ENCODE assay signal across 22 cellular contexts in the genomic region with DNA sequence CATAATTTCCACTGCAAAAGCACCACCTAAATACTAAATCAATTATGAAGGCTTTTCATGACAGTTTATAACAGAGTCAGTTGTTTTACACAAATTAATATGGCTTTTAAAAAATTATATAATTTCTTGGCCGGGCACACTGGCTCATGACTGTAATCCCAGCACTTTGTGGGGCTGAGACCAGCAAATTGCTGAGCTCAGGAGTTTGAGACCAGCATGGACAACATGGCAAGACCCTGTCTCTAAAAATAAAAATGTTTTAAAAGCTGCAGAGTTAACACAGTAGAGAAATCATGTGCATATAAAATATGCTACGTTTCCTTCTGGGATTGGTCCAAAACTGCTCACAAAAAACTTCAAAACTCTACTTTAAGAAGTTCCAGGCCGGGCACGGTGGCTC. TPM values are rescaled to one million over a fixed set of nuclear protein-coding genes. Genes with fewer than 3 reads are reported as not detected.
DNase-seq lines count a peak whose midpoint lies in the region; ATAC-seq, FAIRE-seq and TF ChIP-seq lines count a peak whose summit lies in the region.
"Had no signal": no experiment of that assay in that cellular context is flagged by ENCODE, and none has a peak within 500 bp of the region (broad histone marks: within the 10 kb centered on the region; RNA-seq: fewer than 3 reads in every experiment).

No MANE protein-coding gene starts in this region.

- no TSS peak for BruUV-seq in K562 (replicated peaks; lab: Mats Ljungman, UMichigan)

- no peak for TF ChIP-seq POLR2A in A549 (IDR thresholded peaks at IDR 0.05; ENCODE audit: low read length)
- no peak for TF ChIP-seq POLR2A in K562 (conservative IDR thresholded peaks at IDR 0.05)

- no peaks in the 10 kb centered on the region for H3K27me3 ChIP-seq in DOHH2 (ENCODE audit: control insufficient read depth, low read length)
- no peaks in the 10 kb centered on the region for H3K27me3 ChIP-seq in K562 (ENCODE audit: control insufficient read depth in 2 of 2, insufficient read depth in 2 of 2, low read length in 2 of 2)
- H3K27me3 ChIP-seq: BLaER1 treated with 17β-estradiol and CSF1 and Interleukin-3, amounts not matched to agents 10 nM and 100 nM had no signal

- CTCF ChIA-PET in A549 (lab: Yijun Ruan, JAX), result interaction anchor here (1.5 kb wide), 2 partner anchors 9 to 10 kb away, joined by 3 to 5 read pairs; no protein-coding TSS in a partner anchor
- CTCF ChIA-PET in K562 (lab: Yijun Ruan, JAX; ENCODE audit: low intra/inter-chr PET ratio), result no interaction called here

- TF ChIP-seq CTCF in A549 (IDR thresholded peaks at IDR 0.05) (no peak), DOHH2 (IDR thresholded peaks at IDR 0.05; ENCODE audit: low read depth, low read length, poor library complexity, severe bottlenecking) (no peak), K562 (IDR thresholded peaks at IDR 0.05 in 2 of 3, conservative IDR thresholded peaks at IDR 0.05 in 1 of 3; ENCODE audit: insufficient read depth in 2 of 3, low read depth in 1 of 3, low read length in 3 of 3) (no peak), foreskin fibroblast (IDR thresholded peaks at IDR 0.05; ENCODE audit: low read depth, low read length) (no peak)

- TF ChIP-seq EP300 in A549 (IDR thresholded peaks at IDR 0.05) (no peak), K562 (IDR thresholded peaks at IDR 0.05; ENCODE audit: low read length) (no peak)

- H3K4me1 ChIP-seq in A549 (no peaks in the 10 kb centered on the region), DOHH2 (ENCODE audit: control insufficient read depth, low read length) (peaks cover 52% of the 10 kb centered on the region), K562 (replicated peaks in 1 of 2; ENCODE audit: control insufficient read depth in 2 of 2, insufficient read depth in 2 of 2, low read length in 2 of 2) (peaks cover 0 to 3% of the 10 kb centered on the region in 2 experiments; a peak in 1 of 5 replicates)

- H4K20me1 ChIP-seq in DOHH2 (ENCODE audit: control insufficient read depth, insufficient read depth, low read depth, low read length) (no peaks in the 10 kb centered on the region), K562 (replicated peaks; ENCODE audit: control insufficient read depth, insufficient read depth, low read length) (no peaks in the 10 kb centered on the region)
- H4K20me1 ChIP-seq: BLaER1 treated with 17β-estradiol and CSF1 and Interleukin-3, amounts not matched to agents 10 nM and 100 nM had no signal

- H3K4me2 ChIP-seq in A549 (no peak overlapping the region), DOHH2 (ENCODE audit: low read length) (peak overlapping the region; percentile 17; the same call in 1 of the 2 replicates), K562 (ENCODE audit: insufficient read depth, low read length) (no peak overlapping the region)
- H3K4me2 ChIP-seq: BLaER1 treated with 17β-estradiol and CSF1 and Interleukin-3, amounts not matched to agents 10 nM and 100 nM had no signal

- no peak for DNase-seq in A549 (ENCODE audit: low read depth in 1 of 2, low spot score in 1 of 2)
- DNase-seq in K562 (ENCODE audit: extremely low read depth in 1 of 4, low spot score in 3 of 4), result no peak
- DNase-seq in foreskin fibroblast, result no peak
- DNase-seq: 8988T; AML-193; Caco-2; Calu3; CD4-positive, alpha-beta T cell; CD8-positive, alpha-beta T cell; DMS79 treated with DMSO at 0.1 percent for 48 hours; EL; GDM1 had no signal

- POLR2A ChIA-PET in A549 (lab: Yijun Ruan, JAX) (no interaction called here), K562 (lab: Yijun Ruan, JAX) (interaction anchor here (1.0 kb wide), 1 partner anchor 9 kb away, joined by 4 read pairs; no protein-coding TSS in a partner anchor)

- H3K79me2 ChIP-seq in DOHH2 (ENCODE audit: control insufficient read depth, low read length) (no peaks in the 10 kb centered on the region), K562 (ENCODE audit: control insufficient read depth, insufficient read depth, low read length) (no peaks in the 10 kb centered on the region)

- WGBS in A549 (ENCODE audit: missing lambda C conversion rate), result 75% methylated on average over 4 of the region's 4 CpGs
- 50% methylated on average over 4 of the region's 4 CpGs for WGBS in K562 (ENCODE audit: insufficient coverage, low coverage, missing lambda C conversion rate)

- H3K9me1 ChIP-seq in K562 (ENCODE audit: control insufficient read depth, insufficient read depth, low read length), result no peaks in the 10 kb centered on the region

- H3K4me3 ChIP-seq in A549 (no peak overlapping the region), DOHH2 (ENCODE audit: low read length) (no peak overlapping the region), K562 (no peak overlapping the region), foreskin fibroblast (ENCODE audit: low read depth in 1 of 2, low read length in 2 of 2) (no peak overlapping the region)
- H3K4me3 ChIP-seq: BLaER1 treated with 17β-estradiol and CSF1 and Interleukin-3, amounts not matched to agents 10 nM and 100 nM; GM12878 had no signal

- no peaks in the 10 kb centered on the region for H3K9me2 ChIP-seq in DOHH2 (replicated peaks; ENCODE audit: control insufficient read depth, low read length)

- no peak overlapping the region for H2AFZ ChIP-seq in K562 (ENCODE audit: low read depth, low read length)

- peaks cover 10% of the 10 kb centered on the region; the same call in 1 of the 2 replicates for H3F3A ChIP-seq in DOHH2 (ENCODE audit: control insufficient read depth, insufficient read depth)

- H3K9me3 ChIP-seq in A549, result no peaks in the 10 kb centered on the region
- no peaks in the 10 kb centered on the region for H3K9me3 ChIP-seq in DOHH2 (ENCODE audit: control insufficient read depth, insufficient read depth, low read length)
- no peaks in the 10 kb centered on the region for H3K9me3 ChIP-seq in K562 (replicated peaks; ENCODE audit: control insufficient read depth, insufficient read depth, low read depth, low read length)
- H3K9me3 ChIP-seq: BLaER1 treated with 17β-estradiol and CSF1 and Interleukin-3, amounts not matched to agents 10 nM and 100 nM; Caco-2 had no signal

- H3K36me3 ChIP-seq in DOHH2 (ENCODE audit: control insufficient read depth, low read length) (no peaks in the 10 kb centered on the region), K562 (ENCODE audit: control insufficient read depth, insufficient read depth, low read length) (no peaks in the 10 kb centered on the region)
- H3K36me3 ChIP-seq: BLaER1 treated with 17β-estradiol and CSF1 and Interleukin-3, amounts not matched to agents 10 nM and 100 nM had no signal

- FAIRE-seq in A549 (lab: Jason Lieb, UNC), result no peak
- FAIRE-seq in K562 (lab: Jason Lieb, UNC), result no peak
- FAIRE-seq: A204.1, D721Med, GM12878, GM12892, GM18507, GM19239 had no signal

- H3K9ac ChIP-seq in K562 (ENCODE audit: insufficient read depth in 1 of 2, low read depth in 2 of 2, low read length in 2 of 2), result no peak overlapping the region
- H3K9ac ChIP-seq: BLaER1 treated with 17β-estradiol and CSF1 and Interleukin-3, amounts not matched to agents 10 nM and 100 nM had no signal

- TF ChIP-seq RAD21 in A549 (conservative IDR thresholded peaks at IDR 0.05 in 1 of 2, IDR thresholded peaks at IDR 0.05 in 1 of 2) (no peak), K562 (CRISPR knock-in tag; conservative IDR thresholded peaks at IDR 0.05 in 1 of 2, IDR thresholded peaks at IDR 0.05 in 1 of 2) (no peak)

- intact Hi-C loops in K562 (cut with micrococcal nuclease), result no loop called here

- in situ Hi-C loops in K562 (cut with MboI), result no loop called here

- no peak for ATAC-seq in A549
- no peak for ATAC-seq in K562
- no peak for ATAC-seq in GM18870 (IDR thresholded peaks at IDR 0.05; ENCODE audit: unreplicated experiment)
- ATAC-seq: CD8-positive, alpha-beta T cell; GM12878 had no signal

- H3K27ac ChIP-seq in A549, result no peak overlapping the region
- 0 out of 2 replicates have a peak overlapping the region, but pooled peaks have one; percentile 1 for H3K27ac ChIP-seq in DOHH2 (ENCODE audit: low read depth, low read length)
- no peak overlapping the region for H3K27ac ChIP-seq in K562 (ENCODE audit: extremely low read depth, low read depth, low read length)
- H3K27ac ChIP-seq: BLaER1 treated with 17β-estradiol and CSF1 and Interleukin-3, amounts not matched to agents 10 nM and 100 nM; C4-2B had no signal

RNA-seq across cellular contexts. Expression of gene EIF4H, which starts 43.6 kb away (rescaled TPM):
- 300 and 364 TPM in 2 replicates for polyA plus RNA-seq in A549 (2011; rRNA removed)
- polyA plus RNA-seq in A549 (2012; cell fraction: cytosol; rRNA removed), result 289 and 308 TPM in 2 replicates
- 226 and 322 TPM in 2 replicates for polyA plus RNA-seq in A549 (2012; cell fraction: nucleus; rRNA removed)
- polyA plus RNA-seq in A549 (2017; fragmentation: RNase III; extraction: RNeasy Plus Mini Kit Qiagen cat#74134 plus additional on column Dnase treatment), result 343 to 377 TPM (median 361 TPM) in 3 replicates
- polyA minus RNA-seq in A549 (2011; rRNA and poly(A)+ RNA removed), result 229 and 243 TPM in 2 replicates
- total RNA-seq in K562 (2011; cell fraction: chromatin; rRNA removed; ENCODE audit: low replicate concordance), result 135 and 180 TPM in 2 replicates
- total RNA-seq in K562 (2011; cell fraction: nucleolus; rRNA removed), result 102 and 103 TPM in 2 replicates
- 156 and 188 TPM in 2 replicates for total RNA-seq in K562 (2011; cell fraction: nucleoplasm; rRNA removed)
- total RNA-seq in K562 (2014; rRNA removed), result 315 and 338 TPM in 2 replicates
- 262 and 319 TPM in 2 replicates for total RNA-seq in K562 (2014; rRNA removed; fragmentation: Illumina TruSeq; extraction: Trizol)
- total RNA-seq in K562 (2015; rRNA removed; fragmentation: Illumina TruSeq; extraction: Trizol), result 350 and 354 TPM in 2 replicates
- total RNA-seq in K562 (2021), result 408 and 416 TPM in 2 replicates
- 346 and 435 TPM in 2 replicates for polyA plus RNA-seq in K562 (2011; rRNA removed)
- 391 and 403 TPM in 2 replicates for polyA plus RNA-seq in K562 (2011; cell fraction: cytosol; rRNA removed)
- 160 and 185 TPM in 2 replicates for polyA plus RNA-seq in K562 (2011; cell fraction: nucleus; rRNA removed)
- 372 and 407 TPM in 2 replicates for polyA plus RNA-seq in K562 (2012)
- 319 and 334 TPM in 2 replicates for polyA plus RNA-seq in K562 (2014; fragmentation: Illumina TruSeq; extraction: Trizol)
- polyA plus RNA-seq in K562 (2014; fragmentation: Nextera tagmentation; extraction: Ambion mirVana), result 10 to 100 TPM; 11.0 to 15.9 TPM
- polyA plus RNA-seq in K562 (2014; rRNA removed), result 369 and 425 TPM in 2 replicates
- 295 and 304 TPM in 2 replicates for polyA minus RNA-seq in K562 (2011; rRNA and poly(A)+ RNA removed)
- polyA minus RNA-seq in K562 (2011; cell fraction: cytosol; rRNA and poly(A)+ RNA removed), result 159 and 193 TPM in 2 replicates
- polyA minus RNA-seq in K562 (2011; cell fraction: nucleus; rRNA and poly(A)+ RNA removed), result 95.7 and 151 TPM in 2 replicates

RNA-seq across cellular contexts. Expression of gene LIMK1, which starts 46.9 kb away (rescaled TPM):
- polyA plus RNA-seq in A549 (2011; rRNA removed), result 17.6 and 25.3 TPM in 2 replicates
- polyA plus RNA-seq in A549 (2012; cell fraction: cytosol; rRNA removed), result 34.8 and 39.1 TPM in 2 replicates
- polyA plus RNA-seq in A549 (2012; cell fraction: nucleus; rRNA removed), result 63.4 and 82.0 TPM in 2 replicates
- 28.9 to 31.8 TPM (median 28.9 TPM) in 3 replicates for polyA plus RNA-seq in A549 (2017; fragmentation: RNase III; extraction: RNeasy Plus Mini Kit Qiagen cat#74134 plus additional on column Dnase treatment)
- polyA minus RNA-seq in A549 (2011; rRNA and poly(A)+ RNA removed), result 42.1 and 48.2 TPM in 2 replicates
- 23.2 and 66.1 TPM in 2 replicates for total RNA-seq in K562 (2011; cell fraction: chromatin; rRNA removed; ENCODE audit: low replicate concordance)
- 28.6 and 29.9 TPM in 2 replicates for total RNA-seq in K562 (2011; cell fraction: nucleolus; rRNA removed)
- 24.9 and 30.2 TPM in 2 replicates for total RNA-seq in K562 (2011; cell fraction: nucleoplasm; rRNA removed)
- 21.1 and 23.1 TPM in 2 replicates for total RNA-seq in K562 (2014; rRNA removed)
- total RNA-seq in K562 (2014; rRNA removed; fragmentation: Illumina TruSeq; extraction: Trizol), result 5.1 and 6.4 TPM in 2 replicates
- total RNA-seq in K562 (2015; rRNA removed; fragmentation: Illumina TruSeq; extraction: Trizol), result 15.0 and 16.0 TPM in 2 replicates
- total RNA-seq in K562 (2021), result 29.0 and 30.0 TPM in 2 replicates
- 14.3 and 17.7 TPM in 2 replicates for polyA plus RNA-seq in K562 (2011; rRNA removed)
- polyA plus RNA-seq in K562 (2011; cell fraction: cytosol; rRNA removed), result 17.9 and 46.8 TPM in 2 replicates
- 22.4 and 50.0 TPM in 2 replicates for polyA plus RNA-seq in K562 (2011; cell fraction: nucleus; rRNA removed)
- polyA plus RNA-seq in K562 (2012), result 18.8 and 23.1 TPM in 2 replicates
- polyA plus RNA-seq in K562 (2014; fragmentation: Illumina TruSeq; extraction: Trizol), result 24.5 and 36.9 TPM in 2 replicates
- polyA plus RNA-seq in K562 (2014; fragmentation: Nextera tagmentation; extraction: Ambion mirVana), result under 1 TPM; 0.14 to 0.38 TPM
- 15.9 and 18.1 TPM in 2 replicates for polyA plus RNA-seq in K562 (2014; rRNA removed)
- polyA minus RNA-seq in K562 (2011; rRNA and poly(A)+ RNA removed), result 6.9 and 18.5 TPM in 2 replicates
- 15.1 and 16.3 TPM in 2 replicates for polyA minus RNA-seq in K562 (2011; cell fraction: cytosol; rRNA and poly(A)+ RNA removed)
- 6.2 and 7.5 TPM in 2 replicates for polyA minus RNA-seq in K562 (2011; cell fraction: nucleus; rRNA and poly(A)+ RNA removed)

Comparison
In these comparisons a context has a peak if more than half of its experiments do, and no peak if none do; other contexts are left out.
1. Of the 35 proteins assayed by ChIP-seq in both K562 and A549: peak only in K562: none; only in A549: none; in both: MAFK; in neither: 34.